ENCODE assay signal across 25 cellular contexts in genomic region chr6:162777091-162777490, GRCh38. TPM values are rescaled to one million over a fixed set of nuclear protein-coding genes. Genes with fewer than 3 reads are reported as not detected.
"Had no signal": no experiment of that assay in that cellular context is flagged by ENCODE, and none has a peak within 500 bp of the region (broad histone marks: within the 10 kb centered on the region; RNA-seq: fewer than 3 reads in every experiment).

No MANE protein-coding gene starts in this region.

- DNase-seq: hypothalamus; immature natural killer cell; mesendoderm; naive B cell; natural killer cell; nephron progenitor cell; pancreas; posterior cingulate gyrus; retina; right lobe of liver; stimulated activated CD4-positive, alpha-beta T cell treated with anti-CD3 and anti-CD28 coated beads, Interleukin-1b, Interleukin-23, amount 100 ng/mL, for 48 hours; stimulated activated CD4-positive, alpha-beta T cell treated with anti-CD3 and anti-CD28 coated beads, Interleukin-2, amount 100 ng/mL, for 48 hours; stimulated activated CD4-positive, alpha-beta T cell treated with anti-CD3 and anti-CD28 coated beads, Interleukin-4, amount 100 ng/mL, for 4 hours; stimulated activated CD8-positive, alpha-beta memory T cell treated with anti-CD3 and anti-CD28 coated beads, Interleukin-4, amount 100 ng/mL, for 48 hours; stimulated activated naive CD4-positive, alpha-beta T cell treated with Interleukin-2 at 50 U/mL for 16 hours; stimulated activated naive CD8-positive, alpha-beta T cell treated with anti-CD3 and anti-CD28 coated beads, Interleukin-15, amount 100 ng/mL, for 72 hours; substantia nigra; uterus had no signal

- H3K4me3 ChIP-seq: lung, neural progenitor cell, pancreas, prostate gland, right lobe of liver, smooth muscle cell, tibial nerve, uterus had no signal

- ATAC-seq: left lobe of liver; natural killer cell; pancreas; right lobe of liver; stimulated activated memory B cell treated with anti-CD40 and anti-IgM and Interleukin-4, amounts not matched to agents 10 μg/mL and 1 μg/mL and 100 μg/mL, for 72 hours; stimulated activated naive CD8-positive, alpha-beta T cell treated with anti-CD3 and anti-CD28 coated beads, Interleukin-15, amount 100 ng/mL, for 72 hours had no signal

- H3K36me3 ChIP-seq: neural progenitor cell, pancreas, prostate gland, right lobe of liver, tibial nerve, uterus had no signal

- H3K9me3 ChIP-seq: pancreas, prostate gland, right lobe of liver had no signal

- H3K27me3 ChIP-seq: neural progenitor cell, pancreas, right lobe of liver, tibial nerve, uterus had no signal

- H3K4me1 ChIP-seq: pancreas, prostate gland, right lobe of liver, tibial nerve, uterus had no signal

- H3K4me2 ChIP-seq: neural progenitor cell, smooth muscle cell had no signal

- H3K27ac ChIP-seq: neural progenitor cell, pancreas, prostate gland, right lobe of liver, tibial nerve, uterus had no signal

RNA-seq across cellular contexts. Expression of gene PACRG, which starts 49.3 kb away (rescaled TPM):
- total RNA-seq: smooth muscle cell had no signal
- polyA plus RNA-seq: immature natural killer cell, smooth muscle cell had no signal
